8 cellular contexts compared by ENCODE assay signal in genomic region chr3:192467230-192468186, GRCh38.
DNase-seq lines count a peak whose midpoint lies in the region; ATAC-seq, FAIRE-seq and TF ChIP-seq lines count a peak whose summit lies in the region.

No MANE protein-coding gene starts in this region.

- peak; percentile 92 for ATAC-seq in HG02870 (IDR thresholded peaks at IDR 0.05; ENCODE audit: unreplicated experiment)
- ATAC-seq in left colon, result peak; percentile 75

- peak; percentile 84 for FAIRE-seq in GM18507 (lab: Jason Lieb, UNC)

- TF ChIP-seq CTCF in cardiac fibroblast (IDR thresholded peaks at IDR 0.05; ENCODE audit: low read depth, low read length), result peak; percentile 96

- no peak overlapping the region for H3K4me3 ChIP-seq in cardiac fibroblast (replicated peaks in 1 of 2; ENCODE audit: low read depth in 2 of 2, low read length in 2 of 2)

- intact Hi-C loops in left colon (cut with DNase I, micrococcal nuclease), result loop anchor here in 1 of 2 donors (10.0 kb wide), 2 partner anchors 337 to 1107 kb away; no protein-coding TSS in a partner anchor

- peak; percentile 43 for DNase-seq in AG08395 (ENCODE audit: low spot score)
- peak; percentile 14 for DNase-seq in GM18507 (ENCODE audit: extremely low spot score, insufficient read length, low read depth)
- DNase-seq in NCI-H1694 (lab: John Stamatoyannopoulos, UW), result peak; percentile 42
- peak in 3 of 5 experiments; percentile 13 to 29 (median 15) for DNase-seq in T-helper 2 cell
- DNase-seq in cardiac fibroblast (ENCODE audit: low read depth in 2 of 2), result peak; percentile 63 to 65
- peak; percentile 28 to 55 for DNase-seq in left colon
- DNase-seq in stimulated activated CD4-positive, alpha-beta T cell treated with anti-CD3 and anti-CD28 coated beads, Interleukin-4, amount 100 ng/mL, for 48 hours (ENCODE audit: low read depth in 2 of 2), result peak; percentile 23 to 30

Comparison
In these comparisons a context has a peak if more than half of its experiments do, and no peak if none do; other contexts are left out.
1. DNase-seq: peak in every context shown above with its lines; median percentile 64 in cardiac fibroblast; 43 in AG08395; 42 in NCI-H1694; 42 in left colon; 26 in stimulated activated CD4-positive, alpha-beta T cell treated with anti-CD3 and anti-CD28 coated beads, Interleukin-4, amount 100 ng/mL, for 48 hours; 15 in T-helper 2 cell; 14 in GM18507.